ENCODE assay signal across 1 cellular context in the genomic region with DNA sequence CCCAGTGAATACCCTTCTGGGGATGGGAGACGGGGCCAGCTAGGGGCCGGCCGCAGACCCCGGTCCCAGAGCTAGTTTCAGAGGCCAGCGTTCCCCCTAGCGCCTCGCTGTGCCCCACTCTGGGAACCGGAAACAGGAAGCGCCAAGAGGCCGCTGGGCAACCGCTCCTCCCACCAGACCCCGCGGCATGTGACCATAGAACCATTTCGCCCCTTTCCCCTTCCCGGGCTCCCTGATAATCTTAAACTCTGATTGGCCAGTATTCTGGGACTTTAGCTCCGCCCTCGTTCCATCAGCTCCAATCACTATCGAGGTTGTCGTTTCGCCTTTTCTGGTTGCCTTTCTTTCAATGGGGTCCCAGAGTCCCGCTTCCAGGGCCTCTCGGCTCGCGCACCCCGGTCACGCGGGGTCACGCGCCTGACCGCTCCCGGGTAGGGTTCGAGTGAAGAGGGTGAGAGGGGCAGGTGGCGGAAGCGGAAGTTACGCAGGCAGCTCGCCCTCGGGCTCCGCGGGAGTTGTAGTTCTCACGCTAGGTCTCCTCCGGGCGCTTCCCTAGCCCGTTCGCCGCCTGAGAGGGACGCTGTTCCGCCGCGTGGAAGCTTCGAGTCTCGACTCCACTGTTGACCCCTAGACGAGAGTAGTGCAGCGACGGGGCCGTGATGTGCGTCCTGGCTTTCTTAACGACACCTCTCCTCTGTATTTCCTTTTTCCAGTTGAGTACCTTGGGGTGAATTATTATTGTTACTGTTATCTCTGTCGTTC.
TF ChIP-seq lines count a peak whose summit lies in the region.

A gene (minus strand): TSS at position 121 of the 762 bp plus-strand sequence. CDS start 3,241 bp downstream, outside the sequence.

TF ChIP-seq in HepG2, 621 proteins besides CTCF, POLR2A, EP300 and RAD21 (continued from another document):
- TF ChIP-seq, protein P1, sequence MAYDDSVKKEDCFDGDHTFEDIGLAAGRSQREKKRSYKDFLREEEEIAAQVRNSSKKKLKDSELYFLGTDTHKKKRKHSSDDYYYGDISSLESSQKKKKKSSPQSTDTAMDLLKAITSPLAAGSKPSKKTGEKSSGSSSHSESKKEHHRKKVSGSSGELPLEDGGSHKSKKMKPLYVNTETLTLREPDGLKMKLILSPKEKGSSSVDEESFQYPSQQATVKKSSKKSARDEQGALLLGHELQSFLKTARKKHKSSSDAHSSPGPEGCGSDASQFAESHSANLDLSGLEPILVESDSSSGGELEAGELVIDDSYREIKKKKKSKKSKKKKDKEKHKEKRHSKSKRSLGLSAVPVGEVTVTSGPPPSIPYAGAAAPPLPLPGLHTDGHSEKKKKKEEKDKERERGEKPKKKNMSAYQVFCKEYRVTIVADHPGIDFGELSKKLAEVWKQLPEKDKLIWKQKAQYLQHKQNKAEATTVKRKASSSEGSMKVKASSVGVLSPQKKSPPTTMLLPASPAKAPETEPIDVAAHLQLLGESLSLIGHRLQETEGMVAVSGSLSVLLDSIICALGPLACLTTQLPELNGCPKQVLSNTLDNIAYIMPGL (CRISPR knock-in tag; IDR thresholded peaks at IDR 0.05; ENCODE audit: borderline replicate concordance in 1 of 2, low read depth in 1 of 2): peak; percentile 85 to 89
- TF ChIP-seq, protein P2, sequence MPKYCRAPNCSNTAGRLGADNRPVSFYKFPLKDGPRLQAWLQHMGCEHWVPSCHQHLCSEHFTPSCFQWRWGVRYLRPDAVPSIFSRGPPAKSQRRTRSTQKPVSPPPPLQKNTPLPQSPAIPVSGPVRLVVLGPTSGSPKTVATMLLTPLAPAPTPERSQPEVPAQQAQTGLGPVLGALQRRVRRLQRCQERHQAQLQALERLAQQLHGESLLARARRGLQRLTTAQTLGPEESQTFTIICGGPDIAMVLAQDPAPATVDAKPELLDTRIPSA (CRISPR knock-in tag; IDR thresholded peaks at IDR 0.05; ENCODE audit: borderline replicate concordance): peak; percentile 96; the same call in 1 of the 2 replicates
- TF ChIP-seq, protein P3, sequence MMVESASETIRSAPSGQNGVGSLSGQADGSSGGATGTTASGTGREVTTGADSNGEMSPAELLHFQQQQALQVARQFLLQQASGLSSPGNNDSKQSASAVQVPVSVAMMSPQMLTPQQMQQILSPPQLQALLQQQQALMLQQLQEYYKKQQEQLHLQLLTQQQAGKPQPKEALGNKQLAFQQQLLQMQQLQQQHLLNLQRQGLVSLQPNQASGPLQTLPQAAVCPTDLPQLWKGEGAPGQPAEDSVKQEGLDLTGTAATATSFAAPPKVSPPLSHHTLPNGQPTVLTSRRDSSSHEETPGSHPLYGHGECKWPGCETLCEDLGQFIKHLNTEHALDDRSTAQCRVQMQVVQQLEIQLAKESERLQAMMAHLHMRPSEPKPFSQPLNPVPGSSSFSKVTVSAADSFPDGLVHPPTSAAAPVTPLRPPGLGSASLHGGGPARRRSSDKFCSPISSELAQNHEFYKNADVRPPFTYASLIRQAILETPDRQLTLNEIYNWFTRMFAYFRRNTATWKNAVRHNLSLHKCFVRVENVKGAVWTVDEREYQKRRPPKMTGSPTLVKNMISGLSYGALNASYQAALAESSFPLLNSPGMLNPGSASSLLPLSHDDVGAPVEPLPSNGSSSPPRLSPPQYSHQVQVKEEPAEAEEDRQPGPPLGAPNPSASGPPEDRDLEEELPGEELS (CRISPR knock-in tag; IDR thresholded peaks at IDR 0.05): no peak; the same call in 1 of the 2 replicates
- TF ChIP-seq ZNF7 (CRISPR knock-in tag; IDR thresholded peaks at IDR 0.05): no peak
- TF ChIP-seq FOXA3 (CRISPR knock-in tag; IDR thresholded peaks at IDR 0.05): peak; percentile 50; the same call in 1 of the 2 replicates
- TF ChIP-seq DNMT3B (CRISPR knock-in tag; conservative IDR thresholded peaks at IDR 0.05): 0 out of 2 replicates have a peak, but pooled peaks have one; percentile 64
- TF ChIP-seq RXRA (CRISPR knock-in tag; IDR thresholded peaks at IDR 0.05): peak; percentile 95
- TF ChIP-seq ZNF317 (CRISPR knock-in tag; IDR thresholded peaks at IDR 0.05): 0 out of 2 replicates have a peak, but pooled peaks have one; percentile 74
- no peak for TF ChIP-seq SRSF4 (IDR thresholded peaks at IDR 0.05; ENCODE audit: low read depth, low read length, poor library complexity, severe bottlenecking)
- TF ChIP-seq MTA3 (CRISPR knock-in tag; IDR thresholded peaks at IDR 0.05): no peak
- 0 out of 2 replicates have a peak, but pooled peaks have one; percentile 25 for TF ChIP-seq CBFB (CRISPR knock-in tag; IDR thresholded peaks at IDR 0.05)
- TF ChIP-seq NFKBIZ (CRISPR knock-in tag; IDR thresholded peaks at IDR 0.05): no peak
- peak; percentile 46 for TF ChIP-seq MED1 (CRISPR knock-in tag; IDR thresholded peaks at IDR 0.05)
- TF ChIP-seq ZNF713 (CRISPR knock-in tag; IDR thresholded peaks at IDR 0.05): no peak
TF ChIP-seq in HepG2: peak in this region for 317.
